ENCODE assay signal across 14 cellular contexts in the genomic region with DNA sequence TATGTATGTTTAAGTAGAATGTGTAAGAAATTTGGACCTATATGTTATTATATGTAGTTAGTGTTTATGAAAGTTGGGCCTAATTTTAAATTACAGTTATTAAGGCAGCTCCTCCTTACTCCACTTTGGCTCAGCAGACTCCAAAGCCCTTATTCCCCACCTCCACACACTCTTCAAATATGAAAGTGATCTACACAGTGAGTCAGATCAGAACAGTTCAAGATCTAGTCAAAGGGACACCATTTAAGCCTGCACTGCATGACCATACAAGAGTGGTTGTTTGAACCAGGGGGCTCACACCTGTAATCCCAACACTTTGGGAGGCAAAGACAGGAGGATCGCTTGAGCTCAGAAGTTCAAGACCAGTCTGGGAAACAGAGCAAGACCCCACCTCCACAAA. TPM values are rescaled to one million over a fixed set of nuclear protein-coding genes. Genes with fewer than 3 reads are reported as not detected.
DNase-seq lines count a peak whose midpoint lies in the region; ATAC-seq and TF ChIP-seq lines count a peak whose summit lies in the region.
"Had no signal": no experiment of that assay in that cellular context is flagged by ENCODE, and none has a peak within 500 bp of the region (broad histone marks: within the 10 kb centered on the region; RNA-seq: fewer than 3 reads in every experiment).

No MANE protein-coding gene starts in this region.

- DNase-seq in DMS53 (lab: John Stamatoyannopoulos, UW) = peak; percentile 25
- no peak for DNase-seq in DMS53 treated with DMSO at 0.1 percent for 48 hours (lab: John Stamatoyannopoulos, UW; ENCODE audit: unreplicated experiment)
- no peak for DNase-seq in osteoblast (ENCODE audit: insufficient read length, low spot score, missing footprints)
- DNase-seq in left lung = no peak
- DNase-seq in sciatic nerve (ENCODE audit: low spot score) = no peak
- no peak for DNase-seq in SJCRH30
- DNase-seq: activated B cell treated with CpG ODN at 0.5 μM for 24 hours; activated naive CD4-positive, alpha-beta T cell; immature natural killer cell; NCI-H2171 treated with DMSO at 0.1 percent for 48 hours; small intestine had no signal

- no peak overlapping the region for H3K4me2 ChIP-seq in osteoblast (ENCODE audit: insufficient read depth, low read length)

- H3K4me1 ChIP-seq in osteoblast (ENCODE audit: insufficient read depth, low read length) (peaks cover 23% of the 10 kb centered on the region), left lung (peaks cover 3 to 26% of the 10 kb centered on the region in 2 donors), SJCRH30 (no peaks in the 10 kb centered on the region; the same call in 1 of the 2 replicates)

- no peaks in the 10 kb centered on the region for H3K79me2 ChIP-seq in osteoblast (ENCODE audit: insufficient read depth, low read length)

- TF ChIP-seq CTCF in osteoblast (IDR thresholded peaks at IDR 0.05; ENCODE audit: extremely low read depth, low read depth, low read length) = no peak
- TF ChIP-seq CTCF in left lung (IDR thresholded peaks at IDR 0.05) = no peak

- H4K20me1 ChIP-seq in osteoblast (ENCODE audit: insufficient read depth, low read length) = no peaks in the 10 kb centered on the region

- ATAC-seq in GM21723 (IDR thresholded peaks at IDR 0.05; ENCODE audit: unreplicated experiment) (peak; percentile 39), HG03439 (IDR thresholded peaks at IDR 0.05; ENCODE audit: unreplicated experiment) (peak; percentile 40), left lung (no peak), sciatic nerve (no peak)

- H3K9me3 ChIP-seq in osteoblast (ENCODE audit: low read depth, low read length) (no peaks in the 10 kb centered on the region), left lung (no peaks in the 10 kb centered on the region), SJCRH30 (replicated peaks) (no peaks in the 10 kb centered on the region)

- H3K27me3 ChIP-seq in osteoblast (ENCODE audit: insufficient read depth, low read length) (no peaks in the 10 kb centered on the region), left lung (no peaks in the 10 kb centered on the region), SJCRH30 (no peaks in the 10 kb centered on the region)

- H3K36me3 ChIP-seq in osteoblast (ENCODE audit: insufficient read depth, low read length) = no peaks in the 10 kb centered on the region
- H3K36me3 ChIP-seq in left lung = no peaks in the 10 kb centered on the region
- no peaks in the 10 kb centered on the region for H3K36me3 ChIP-seq in SJCRH30

- H3K4me3 ChIP-seq in osteoblast (ENCODE audit: insufficient read depth, low read length) = no peak overlapping the region
- H3K4me3 ChIP-seq in left lung = no peak overlapping the region
- no peak overlapping the region for H3K4me3 ChIP-seq in SJCRH30

- no peak overlapping the region for H3K27ac ChIP-seq in osteoblast (ENCODE audit: low read depth, low read length)
- no peak overlapping the region for H3K27ac ChIP-seq in left lung
- no peak overlapping the region for H3K27ac ChIP-seq in SJCRH30
- H3K27ac ChIP-seq: 22Rv1 had no signal

- peak overlapping the region; percentile 25 for H2AFZ ChIP-seq in osteoblast (ENCODE audit: low read length)

- intact Hi-C loops in left lung (cut with DNase I) (no loop called here), sciatic nerve (cut with DNase I) (no loop called here)

RNA-seq across cellular contexts. Expression of gene PMAIP1, which starts 21.2 kb away (rescaled TPM):
- 3.5 and 4.0 TPM in 2 replicates for total RNA-seq in osteoblast
- 1 to 10 TPM; 3.0 to 5.9 TPM for total RNA-seq in left lung
- total RNA-seq in sciatic nerve = 1.2 TPM
- total RNA-seq in SJCRH30 (2014; rRNA removed; shearing (Covaris generic)) = 10.6 and 15.7 TPM in 2 replicates

Comparison
In these comparisons a context has a peak if more than half of its experiments do, and no peak if none do; other contexts are left out.
1. ATAC-seq: peak in GM21723 (single experiment) and HG03439 (single experiment); none in left lung (single experiment) and sciatic nerve (single experiment).